19 cellular contexts compared by ENCODE assay signal in the genomic region with DNA sequence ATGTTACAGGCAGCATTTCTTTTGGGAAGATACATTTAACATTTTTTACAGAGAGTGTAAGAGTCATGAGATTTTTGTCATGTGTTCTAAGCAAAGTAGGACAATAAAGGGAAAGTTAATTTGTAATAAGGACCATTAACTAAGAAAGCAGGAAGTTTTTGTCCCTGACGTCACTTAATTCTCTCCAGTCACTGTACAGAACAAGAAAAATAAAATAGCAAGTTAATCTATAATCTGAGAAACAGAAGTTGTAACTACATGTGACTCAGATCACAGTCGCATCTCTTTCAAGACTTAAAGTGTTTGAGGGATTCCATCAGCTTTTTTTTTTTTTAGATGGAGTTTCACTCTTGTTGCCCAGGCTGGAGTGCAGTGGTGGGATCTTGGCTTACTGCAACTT. TPM values are rescaled to one million over a fixed set of nuclear protein-coding genes. Genes with fewer than 3 reads are reported as not detected.
A peak's percentile ranks its signal among the peaks of the same experiment; 100 is the strongest.
DNase-seq lines count a peak whose midpoint lies in the region; ATAC-seq and TF ChIP-seq lines count a peak whose summit lies in the region.
"Had no signal": no experiment of that assay in that cellular context is flagged by ENCODE, and none has a peak within 500 bp of the region (broad histone marks: within the 10 kb centered on the region; RNA-seq: fewer than 3 reads in every experiment).

No MANE protein-coding gene starts in this region.

- peak overlapping the region; percentile 79 for H3K27ac Mint-ChIP-seq in Caco-2 (ENCODE audit: unreplicated experiment)
- H3K27ac Mint-ChIP-seq in stimulated activated effector memory CD8-positive, alpha-beta T cell treated with anti-CD3 and anti-CD28 coated beads, Interleukin-12 subunit alpha, Interleukin-12 subunit beta, amount 100 ng/mL, for 72 hours, result no peak overlapping the region
- H3K27ac Mint-ChIP-seq: activated T-cell treated with anti-CD3 and anti-CD28 coated beads, Interleukin-2, amount 50 U/mL, for 24 hours; effector memory CD8-positive, alpha-beta T cell; memory B cell; naive B cell; T-helper 1 cell treated with Interleukin-12 subunit alpha and Interleukin-12 subunit beta and Interleukin-4 antibody, amounts not matched to agents 30 μg/mL and 1 μg/mL, for 36 hours had no signal

- no peak overlapping the region for H3K4me3 ChIP-seq in Caco-2 (ENCODE audit: low read depth, low read length)
- H3K4me3 ChIP-seq in mucosa of rectum (ENCODE audit: low read length in 2 of 2), result no peak overlapping the region
- H3K4me3 ChIP-seq: adrenal gland had no signal

- BruUV-seq in Caco-2 (replicated peaks; lab: Mats Ljungman, UMichigan), result no TSS peak

- no peak for TF ChIP-seq CTCF in Caco-2 (IDR thresholded peaks at IDR 0.05; ENCODE audit: insufficient read depth in 1 of 2, low read depth in 1 of 2, low read length in 1 of 2, severe bottlenecking in 1 of 2, unreplicated experiment in 1 of 2)

- intact Hi-C loops in Caco-2 (cut with micrococcal nuclease; ENCODE audit: unreplicated experiment), result loop anchor here (5.0 kb wide), 2 partner anchors 64 to 314 kb away; no protein-coding TSS in a partner anchor

- H3K4me1 ChIP-seq in Caco-2, result peaks cover 46% of the 10 kb centered on the region
- H3K4me1 ChIP-seq in mucosa of rectum (ENCODE audit: control insufficient read depth in 2 of 2, insufficient read depth in 2 of 2, low read length in 2 of 2), result peaks cover 18 to 39% of the 10 kb centered on the region in 2 donors
- H3K4me1 ChIP-seq: adrenal gland had no signal

- H3K36me3 Mint-ChIP-seq in Caco-2 (ENCODE audit: insufficient read depth, unreplicated experiment), result peaks cover 6% of the 10 kb centered on the region
- H3K36me3 Mint-ChIP-seq in stimulated activated effector memory CD8-positive, alpha-beta T cell treated with anti-CD3 and anti-CD28 coated beads, Interleukin-12 subunit alpha, Interleukin-12 subunit beta, amount 100 ng/mL, for 72 hours, result no peaks in the 10 kb centered on the region
- H3K36me3 Mint-ChIP-seq: memory B cell, naive B cell had no signal

- H3K4me1 Mint-ChIP-seq in Caco-2 (ENCODE audit: low read depth, unreplicated experiment), result peaks cover 34% of the 10 kb centered on the region
- no peaks in the 10 kb centered on the region for H3K4me1 Mint-ChIP-seq in stimulated activated effector memory CD8-positive, alpha-beta T cell treated with anti-CD3 and anti-CD28 coated beads, Interleukin-12 subunit alpha, Interleukin-12 subunit beta, amount 100 ng/mL, for 72 hours
- H3K4me1 Mint-ChIP-seq: memory B cell, naive B cell had no signal

- DNase-seq in Caco-2 (no peak), HT-29 (ENCODE audit: low spot score) (peak; percentile 36), glomerular visceral epithelial cell (ENCODE audit: extremely low spot score) (peak; percentile 61), DMS79 treated with DMSO at 0.1 percent for 48 hours (lab: John Stamatoyannopoulos, UW) (no peak), NCI-H1092 (lab: John Stamatoyannopoulos, UW) (no peak), inferior parietal cortex (ENCODE audit: extremely low spot score) (no peak)
- DNase-seq in stimulated activated effector memory CD8-positive, alpha-beta T cell treated with anti-CD3 and anti-CD28 coated beads, Interleukin-12 subunit alpha, Interleukin-12 subunit beta, amount 100 ng/mL, for 72 hours (ENCODE audit: low spot score in 2 of 2), result no peak
- DNase-seq: activated T-cell treated with anti-CD3 and anti-CD28 coated beads, Interleukin-2, amount 50 U/mL, for 24 hours; adrenal gland; brain microvascular endothelial cell; COR-L47; effector memory CD8-positive, alpha-beta T cell; naive B cell; NCI-H1436 treated with DMSO at 0.1 percent for 48 hours; nucleus accumbens had no signal

- peak overlapping the region; percentile 32 for H3K4me3 Mint-ChIP-seq in Caco-2 (ENCODE audit: unreplicated experiment)
- no peak overlapping the region for H3K4me3 Mint-ChIP-seq in stimulated activated effector memory CD8-positive, alpha-beta T cell treated with anti-CD3 and anti-CD28 coated beads, Interleukin-12 subunit alpha, Interleukin-12 subunit beta, amount 100 ng/mL, for 72 hours
- H3K4me3 Mint-ChIP-seq: activated T-cell treated with anti-CD3 and anti-CD28 coated beads, Interleukin-2, amount 50 U/mL, for 24 hours; effector memory CD8-positive, alpha-beta T cell; memory B cell; T-helper 1 cell treated with Interleukin-12 subunit alpha and Interleukin-12 subunit beta and Interleukin-4 antibody, amounts not matched to agents 30 μg/mL and 1 μg/mL, for 36 hours had no signal

- CTCF ChIA-PET in Caco-2 (lab: Charles Lee), result no interaction called here

- no peaks in the 10 kb centered on the region for H3K9me3 Mint-ChIP-seq in Caco-2 (ENCODE audit: unreplicated experiment)
- H3K9me3 Mint-ChIP-seq in stimulated activated effector memory CD8-positive, alpha-beta T cell treated with anti-CD3 and anti-CD28 coated beads, Interleukin-12 subunit alpha, Interleukin-12 subunit beta, amount 100 ng/mL, for 72 hours, result no peaks in the 10 kb centered on the region
- H3K9me3 Mint-ChIP-seq: activated T-cell treated with anti-CD3 and anti-CD28 coated beads, Interleukin-2, amount 50 U/mL, for 24 hours; effector memory CD8-positive, alpha-beta T cell; memory B cell; T-helper 1 cell treated with Interleukin-12 subunit alpha and Interleukin-12 subunit beta and Interleukin-4 antibody, amounts not matched to agents 30 μg/mL and 1 μg/mL, for 36 hours had no signal

- peak overlapping the region; percentile 26 to 51 for H3K27ac ChIP-seq in mucosa of rectum (ENCODE audit: low read depth in 2 of 2, low read length in 2 of 2)
- H3K27ac ChIP-seq: adrenal gland, brain microvascular endothelial cell had no signal

- no peaks in the 10 kb centered on the region for H3K27me3 ChIP-seq in Caco-2 (replicated peaks; ENCODE audit: control insufficient read depth, insufficient read depth, low read length)
- H3K27me3 ChIP-seq in mucosa of rectum (ENCODE audit: control insufficient read depth in 2 of 2, insufficient read depth in 2 of 2, low read length in 2 of 2), result no peaks in the 10 kb centered on the region
- H3K27me3 ChIP-seq: adrenal gland, brain microvascular endothelial cell had no signal

- POLR2A ChIA-PET in Caco-2 (lab: Charles Lee), result no interaction called here

- no peak for ATAC-seq in stimulated activated effector memory CD8-positive, alpha-beta T cell treated with anti-CD3 and anti-CD28 coated beads, Interleukin-12 subunit alpha, Interleukin-12 subunit beta, amount 100 ng/mL, for 72 hours
- ATAC-seq: effector memory CD8-positive, alpha-beta T cell; esophagus mucosa had no signal

- H3K27me3 Mint-ChIP-seq in Caco-2 (ENCODE audit: insufficient read depth, unreplicated experiment), result no peaks in the 10 kb centered on the region

- no peaks in the 10 kb centered on the region for H3K9me3 ChIP-seq in Caco-2
- H3K9me3 ChIP-seq in mucosa of rectum (ENCODE audit: control insufficient read depth in 2 of 2, low read length in 2 of 2), result no peaks in the 10 kb centered on the region
- H3K9me3 ChIP-seq: adrenal gland had no signal

- H3K36me3 ChIP-seq in Caco-2 (ENCODE audit: control insufficient read depth, insufficient read depth, low read length) (no peaks in the 10 kb centered on the region), mucosa of rectum (ENCODE audit: control insufficient read depth in 2 of 2, insufficient read depth in 2 of 2, low read length in 2 of 2) (no peaks in the 10 kb centered on the region)
- H3K36me3 ChIP-seq: adrenal gland, brain microvascular endothelial cell had no signal

- no peak overlapping the region for H3K9ac ChIP-seq in mucosa of rectum (ENCODE audit: low read depth in 1 of 2, low read length in 2 of 2)

RNA-seq across cellular contexts. Expression of gene CAPZA2, which starts 49.5 kb away (rescaled TPM):
- total RNA-seq in Caco-2 (2022), result 271 and 281 TPM in 2 replicates
- total RNA-seq in HT-29 (2014; rRNA removed; shearing (Covaris generic)), result 61.7 and 62.9 TPM in 2 replicates

Comparison
In these comparisons a context has a peak if more than half of its experiments do, and no peak if none do; other contexts are left out.
1. DNase-seq: peak in HT-29 (single experiment) and glomerular visceral epithelial cell (single experiment); none in Caco-2 (0 of 2), stimulated activated effector memory CD8-positive, alpha-beta T cell treated with anti-CD3 and anti-CD28 coated beads, Interleukin-12 subunit alpha, Interleukin-12 subunit beta, amount 100 ng/mL, for 72 hours (0 of 2), DMS79 treated with DMSO at 0.1 percent for 48 hours (single experiment), NCI-H1092 (single experiment) and inferior parietal cortex (single experiment).